Comparison of ENCODE assay signal across 8 cellular contexts in the genomic region with DNA sequence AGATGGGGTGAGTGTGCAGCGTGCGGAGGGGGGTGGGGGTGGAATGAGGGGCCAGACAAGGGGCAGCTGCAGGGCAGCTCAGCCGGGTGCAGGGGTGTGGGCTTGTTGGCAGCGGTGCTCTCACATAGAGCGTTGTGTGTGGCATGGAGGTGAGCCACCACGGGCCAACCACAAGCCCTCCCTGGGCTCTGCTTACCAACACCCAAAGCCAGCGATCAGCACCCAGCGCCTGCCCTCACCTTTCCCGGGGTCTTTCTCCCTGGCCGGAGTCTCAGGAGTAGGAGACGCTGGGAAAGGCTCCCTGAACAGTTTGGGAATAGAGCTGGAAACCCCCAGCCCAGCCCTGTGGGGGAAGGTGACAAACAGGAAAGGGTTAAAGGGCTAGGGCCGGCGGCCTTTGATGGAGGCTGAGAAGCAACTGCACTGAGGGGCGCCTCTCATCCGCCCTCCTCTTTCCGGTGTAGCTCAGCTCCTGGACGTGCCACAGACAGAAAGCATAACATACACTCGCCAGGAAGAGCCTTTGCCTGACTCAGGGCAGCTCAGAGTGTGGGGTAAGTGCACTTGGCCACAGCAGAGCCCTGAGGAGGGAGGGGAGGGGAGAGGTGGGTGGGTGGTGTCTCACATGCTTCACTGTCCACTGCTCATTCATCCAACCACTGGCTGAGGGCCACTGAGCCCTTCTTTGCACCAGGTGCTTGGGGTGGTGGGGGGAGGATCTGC. TPM values are rescaled to one million over a fixed set of nuclear protein-coding genes. Genes with fewer than 3 reads are reported as not detected.
DNase-seq lines count a peak whose midpoint lies in the region; ATAC-seq lines count a peak whose summit lies in the region.

No MANE protein-coding gene starts in this region.

- H3K4me2 ChIP-seq in GM23248 (ENCODE audit: unreplicated experiment), result peak overlapping the region; percentile 97

- H3K36me3 ChIP-seq in GM23248 (ENCODE audit: low read depth) (peaks cover 3% of the 10 kb centered on the region; the same call in 1 of the 2 replicates), rectal smooth muscle tissue (ENCODE audit: control insufficient read depth, insufficient read depth, low read length) (no peaks in the 10 kb centered on the region)

- 1 to 2% methylated on average over 16 to 18 of the region's 18 CpGs for WGBS in GM23248 (ENCODE audit: low coverage in 1 of 2, low lambda C conversion rate in 2 of 2, missing lambda C conversion rate in 2 of 2), 2 experiments

- peak overlapping the region; percentile 94 for H3K27ac Mint-ChIP-seq in activated T-helper 1 cell treated with anti-CD3 and anti-CD28 coated beads, Interleukin-12 subunit alpha, Interleukin-12 subunit beta, Interleukin-2, Interleukin-4 antibody, amounts not matched to agents 30 ng/mL and 10 ng/mL and 1 ng/mL, durations not matched to agents 14 hours and 24 hours and 36 hours

- H3K9ac ChIP-seq in GM23248 (peak overlapping the region; percentile 82), rectal smooth muscle tissue (ENCODE audit: low read length) (peak overlapping the region; percentile 29)

- no peaks in the 10 kb centered on the region for H3K9me3 ChIP-seq in GM23248 (ENCODE audit: low read depth)

- no peaks in the 10 kb centered on the region for H3K9me2 ChIP-seq in GM23248 (ENCODE audit: insufficient read depth)

- H3K36me3 Mint-ChIP-seq in activated T-helper 1 cell treated with anti-CD3 and anti-CD28 coated beads, Interleukin-12 subunit alpha, Interleukin-12 subunit beta, Interleukin-2, Interleukin-4 antibody, amounts not matched to agents 30 ng/mL and 10 ng/mL and 1 ng/mL, durations not matched to agents 14 hours and 24 hours and 36 hours (ENCODE audit: low read depth), result peaks cover 39% of the 10 kb centered on the region

- H3K27me3 Mint-ChIP-seq in activated T-helper 1 cell treated with anti-CD3 and anti-CD28 coated beads, Interleukin-12 subunit alpha, Interleukin-12 subunit beta, Interleukin-2, Interleukin-4 antibody, amounts not matched to agents 30 ng/mL and 10 ng/mL and 1 ng/mL, durations not matched to agents 14 hours and 24 hours and 36 hours (ENCODE audit: insufficient read depth), result no peaks in the 10 kb centered on the region

- H4K20me1 ChIP-seq in GM23248 (ENCODE audit: insufficient read depth), result no peaks in the 10 kb centered on the region

- intact Hi-C loops in activated T-helper 1 cell treated with anti-CD3 and anti-CD28 coated beads, Interleukin-12 subunit alpha, Interleukin-12 subunit beta, Interleukin-2, Interleukin-4 antibody, amounts not matched to agents 30 ng/mL and 10 ng/mL and 1 ng/mL, durations not matched to agents 14 hours and 24 hours and 36 hours (cut with micrococcal nuclease), result loop anchor here (1.0 to 10.0 kb wide), 3 partner anchors 34 to 454 kb away; partner anchors contain the start of gene FCMR
- intact Hi-C loops in Right ventricle myocardium superior (cut with DNase I), result no loop called here

- peaks cover 21% of the 10 kb centered on the region for H3F3A ChIP-seq in GM23248 (ENCODE audit: insufficient read depth)

- peaks cover 29% of the 10 kb centered on the region for H3K4me1 ChIP-seq in GM23248 (ENCODE audit: insufficient read depth)
- H3K4me1 ChIP-seq in rectal smooth muscle tissue (ENCODE audit: control insufficient read depth, insufficient read depth, low read length), result no peaks in the 10 kb centered on the region

- H3K4me3 ChIP-seq in GM23248, result peak overlapping the region; percentile 92
- peak overlapping the region; percentile 84 for H3K4me3 ChIP-seq in rectal smooth muscle tissue (ENCODE audit: low read length)

- peaks cover 86% of the 10 kb centered on the region for H3K4me1 Mint-ChIP-seq in activated T-helper 1 cell treated with anti-CD3 and anti-CD28 coated beads, Interleukin-12 subunit alpha, Interleukin-12 subunit beta, Interleukin-2, Interleukin-4 antibody, amounts not matched to agents 30 ng/mL and 10 ng/mL and 1 ng/mL, durations not matched to agents 14 hours and 24 hours and 36 hours (ENCODE audit: low read depth)

- peak overlapping the region; percentile 98 for H3K4me3 Mint-ChIP-seq in activated T-helper 1 cell treated with anti-CD3 and anti-CD28 coated beads, Interleukin-12 subunit alpha, Interleukin-12 subunit beta, Interleukin-2, Interleukin-4 antibody, amounts not matched to agents 30 ng/mL and 10 ng/mL and 1 ng/mL, durations not matched to agents 14 hours and 24 hours and 36 hours

- no peaks in the 10 kb centered on the region for H3K9me3 Mint-ChIP-seq in activated T-helper 1 cell treated with anti-CD3 and anti-CD28 coated beads, Interleukin-12 subunit alpha, Interleukin-12 subunit beta, Interleukin-2, Interleukin-4 antibody, amounts not matched to agents 30 ng/mL and 10 ng/mL and 1 ng/mL, durations not matched to agents 14 hours and 24 hours and 36 hours

- no peaks in the 10 kb centered on the region for H3K79me2 ChIP-seq in GM23248 (ENCODE audit: insufficient read depth)

- peak; percentile 46 for ATAC-seq in Right ventricle myocardium superior (ENCODE audit: poor library complexity)

- H3K27me3 ChIP-seq in GM23248 (replicated peaks; ENCODE audit: insufficient read depth) (no peaks in the 10 kb centered on the region), rectal smooth muscle tissue (ENCODE audit: control insufficient read depth, insufficient read depth, low read length) (peaks cover 2% of the 10 kb centered on the region)

- in situ Hi-C loops in GM23248 (cut with MboI), result no loop called here

- peak overlapping the region; percentile 86 for H2AFZ ChIP-seq in GM23248

- DNase-seq in ELR (ENCODE audit: low read depth), result peak; percentile 89
- DNase-seq in GM23248, result peak; percentile 90
- peak; percentile 79 for DNase-seq in NCI-H226
- peak; percentile 61 for DNase-seq in activated T-helper 1 cell treated with anti-CD3 and anti-CD28 coated beads, Interleukin-12 subunit alpha, Interleukin-12 subunit beta, Interleukin-2, Interleukin-4 antibody, amounts not matched to agents 30 ng/mL and 10 ng/mL and 1 ng/mL, durations not matched to agents 14 hours and 24 hours and 36 hours (ENCODE audit: low spot score)
- DNase-seq in Right ventricle myocardium superior, result peak; percentile 41
- no peak for DNase-seq in NCI-H1417 treated with DMSO at 0.1 percent for 48 hours (lab: John Stamatoyannopoulos, UW)
- DNase-seq in GOT3 (lab: John Stamatoyannopoulos, UW), result no peak

- H3K27ac ChIP-seq in GM23248 (peak overlapping the region; percentile 75), rectal smooth muscle tissue (ENCODE audit: low read depth, low read length) (no peak overlapping the region)

RNA-seq across cellular contexts. Expression of gene IKBKE, which starts 0.6 kb away (rescaled TPM):
- total RNA-seq in GM23248 (2014; rRNA removed; shearing (Covaris generic)), result 12.5 and 17.7 TPM in 2 replicates
- polyA plus RNA-seq in GM23248 (2016; fragmentation: Nextera tagmentation; extraction: Ambion mirVana), result 13.4 and 14.5 TPM in 2 replicates
- 59.8 and 64.9 TPM in 2 replicates for total RNA-seq in activated T-helper 1 cell treated with anti-CD3 and anti-CD28 coated beads, Interleukin-12 subunit alpha, Interleukin-12 subunit beta, Interleukin-2, Interleukin-4 antibody, amounts not matched to agents 30 ng/mL and 10 ng/mL and 1 ng/mL, durations not matched to agents 14 hours and 24 hours and 36 hours
- 0.46 TPM for total RNA-seq in Right ventricle myocardium superior

RNA-seq across cellular contexts. Expression of gene RASSF5, which starts 36.5 kb away (rescaled TPM):
- 0.22 and 0.89 TPM in 2 replicates for total RNA-seq in GM23248 (2014; rRNA removed; shearing (Covaris generic))
- polyA plus RNA-seq in GM23248 (2016; fragmentation: Nextera tagmentation; extraction: Ambion mirVana), result 0.28 and 0.48 TPM in 2 replicates
- total RNA-seq in activated T-helper 1 cell treated with anti-CD3 and anti-CD28 coated beads, Interleukin-12 subunit alpha, Interleukin-12 subunit beta, Interleukin-2, Interleukin-4 antibody, amounts not matched to agents 30 ng/mL and 10 ng/mL and 1 ng/mL, durations not matched to agents 14 hours and 24 hours and 36 hours, result 220 and 221 TPM in 2 replicates
- 3.9 TPM for total RNA-seq in Right ventricle myocardium superior

Comparison
In these comparisons a context has a peak if more than half of its experiments do, and no peak if none do; other contexts are left out.
1. DNase-seq: peak in ELR (single experiment), GM23248 (single experiment), NCI-H226 (single experiment), activated T-helper 1 cell treated with anti-CD3 and anti-CD28 coated beads, Interleukin-12 subunit alpha, Interleukin-12 subunit beta, Interleukin-2, Interleukin-4 antibody, amounts not matched to agents 30 ng/mL and 10 ng/mL and 1 ng/mL, durations not matched to agents 14 hours and 24 hours and 36 hours (single experiment) and Right ventricle myocardium superior (single experiment); none in NCI-H1417 treated with DMSO at 0.1 percent for 48 hours (single experiment) and GOT3 (single experiment).
2. RNA of gene RASSF5, which starts 36.5 kb away (total RNA-seq): 220 to 221 TPM in activated T-helper 1 cell treated with anti-CD3 and anti-CD28 coated beads, Interleukin-12 subunit alpha, Interleukin-12 subunit beta, Interleukin-2, Interleukin-4 antibody, amounts not matched to agents 30 ng/mL and 10 ng/mL and 1 ng/mL, durations not matched to agents 14 hours and 24 hours and 36 hours; 3.9 TPM in Right ventricle myocardium superior (single experiment) and 0.22 to 0.89 TPM in GM23248; every median in the first group is over 10 times any median in the second.